19 cellular contexts compared by ENCODE assay signal in the genomic region with DNA sequence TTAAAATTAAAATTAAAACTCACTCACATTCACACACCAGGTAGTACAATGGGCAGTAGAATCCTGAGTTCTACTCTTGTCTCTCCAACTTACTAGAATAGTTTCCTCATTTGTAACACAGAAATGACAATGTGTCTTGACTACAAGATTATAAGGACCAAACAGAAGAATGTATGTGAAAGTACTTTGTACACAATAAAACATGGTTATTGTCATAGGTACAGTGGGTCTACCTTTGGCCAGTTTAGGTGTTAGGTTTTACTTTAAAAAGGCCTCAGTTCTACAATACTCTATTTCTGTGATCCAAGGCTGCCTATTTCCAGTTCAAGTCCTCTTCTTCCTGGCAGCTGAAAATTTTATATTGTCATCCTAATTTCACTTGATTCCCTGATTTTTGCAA. TPM values are rescaled to one million over a fixed set of nuclear protein-coding genes. Genes with fewer than 3 reads are reported as not detected.
DNase-seq lines count a peak whose midpoint lies in the region; ATAC-seq and TF ChIP-seq lines count a peak whose summit lies in the region.
"Had no signal": no experiment of that assay in that cellular context is flagged by ENCODE, and none has a peak within 500 bp of the region (broad histone marks: within the 10 kb centered on the region; RNA-seq: fewer than 3 reads in every experiment).

No MANE protein-coding gene starts in this region.

- no peak for ATAC-seq in activated CD8-positive, alpha-beta memory T cell treated with anti-CD3 and anti-CD28 coated beads, Interleukin-2, amount 10 ng/mL, durations not matched to agents 7 days and 5 days
- ATAC-seq in CD8-positive, alpha-beta T cell: no peak
- no peak for ATAC-seq in natural killer cell treated with Interleukin-12 subunit alpha and Interleukin-12 subunit beta and Interleukin-15 and Interleukin-18, amount 100 ng/mL, for 72 hours
- ATAC-seq in HG03108 (IDR thresholded peaks at IDR 0.05; ENCODE audit: unreplicated experiment): no peak

- no peaks in the 10 kb centered on the region for H3K9me3 Mint-ChIP-seq in activated CD8-positive, alpha-beta memory T cell treated with anti-CD3 and anti-CD28 coated beads, Interleukin-2, amount 10 ng/mL, durations not matched to agents 7 days and 5 days (ENCODE audit: low read depth)
- H3K9me3 Mint-ChIP-seq in CD8-positive, alpha-beta T cell: no peaks in the 10 kb centered on the region
- H3K9me3 Mint-ChIP-seq in activated T-helper 2 cell treated with anti-CD3 and anti-CD28 coated beads, Interferon-gamma antibody, Interleukin-2, Interleukin-4, amounts not matched to agents 10 μg/mL and 5 μg/mL and 100 μg/mL, durations not matched to agents 14 hours and 24 hours and 36 hours: no peaks in the 10 kb centered on the region
- no peaks in the 10 kb centered on the region for H3K9me3 Mint-ChIP-seq in natural killer cell treated with Interleukin-12 subunit alpha and Interleukin-12 subunit beta and Interleukin-15 and Interleukin-18, amount 100 ng/mL, for 72 hours

- no peaks in the 10 kb centered on the region for H3K9me3 ChIP-seq in CD8-positive, alpha-beta T cell (ENCODE audit: low read length)

- H3K4me3 ChIP-seq in CD8-positive, alpha-beta T cell (ENCODE audit: low read depth, low read length): no peak overlapping the region

- no peak for TF ChIP-seq CTCF in CD8-positive, alpha-beta T cell (IDR thresholded peaks at IDR 0.05)

- H3K36me3 Mint-ChIP-seq in activated CD8-positive, alpha-beta memory T cell treated with anti-CD3 and anti-CD28 coated beads, Interleukin-2, amount 10 ng/mL, durations not matched to agents 7 days and 5 days: peaks cover 2% of the 10 kb centered on the region
- no peaks in the 10 kb centered on the region for H3K36me3 Mint-ChIP-seq in CD8-positive, alpha-beta T cell
- peaks cover 3% of the 10 kb centered on the region for H3K36me3 Mint-ChIP-seq in activated T-helper 2 cell treated with anti-CD3 and anti-CD28 coated beads, Interferon-gamma antibody, Interleukin-2, Interleukin-4, amounts not matched to agents 10 μg/mL and 5 μg/mL and 100 μg/mL, durations not matched to agents 14 hours and 24 hours and 36 hours (ENCODE audit: low read depth)
- H3K36me3 Mint-ChIP-seq in natural killer cell treated with Interleukin-12 subunit alpha and Interleukin-12 subunit beta and Interleukin-15 and Interleukin-18, amount 100 ng/mL, for 72 hours: peaks cover 7% of the 10 kb centered on the region
- H3K36me3 Mint-ChIP-seq: memory B cell had no signal

- H3K4me1 ChIP-seq in CD8-positive, alpha-beta T cell (ENCODE audit: insufficient read depth, low read length): peaks cover 28% of the 10 kb centered on the region

- CTCF ChIA-PET in activated CD8-positive, alpha-beta memory T cell treated with anti-CD3 and anti-CD28 coated beads, Interleukin-2, amount 10 ng/mL, durations not matched to agents 7 days and 5 days (lab: Charles Lee): interaction anchor here (1.4 to 3.0 kb wide), 7 partner anchors 8 to 65 kb away, joined by 3 to 22 read pairs (median 6); no protein-coding TSS in a partner anchor
- CTCF ChIA-PET in CD8-positive, alpha-beta T cell (lab: Charles Lee): interaction anchor here (1.6 to 2.4 kb wide), 3 partner anchors 8 to 66 kb away, joined by 8 to 20 read pairs (median 12); no protein-coding TSS in a partner anchor

- POLR2A ChIA-PET in CD8-positive, alpha-beta T cell (lab: Charles Lee): interaction anchor here (1.0 to 1.4 kb wide), 4 partner anchors 9 to 51 kb away, joined by 3 read pairs; a partner anchor contains a TSS

- no peak overlapping the region for H3K4me3 Mint-ChIP-seq in activated CD8-positive, alpha-beta memory T cell treated with anti-CD3 and anti-CD28 coated beads, Interleukin-2, amount 10 ng/mL, durations not matched to agents 7 days and 5 days
- H3K4me3 Mint-ChIP-seq in CD8-positive, alpha-beta T cell: no peak overlapping the region
- no peak overlapping the region for H3K4me3 Mint-ChIP-seq in activated T-helper 2 cell treated with anti-CD3 and anti-CD28 coated beads, Interferon-gamma antibody, Interleukin-2, Interleukin-4, amounts not matched to agents 10 μg/mL and 5 μg/mL and 100 μg/mL, durations not matched to agents 14 hours and 24 hours and 36 hours (ENCODE audit: low read depth)
- peak overlapping the region; percentile 75 for H3K4me3 Mint-ChIP-seq in natural killer cell treated with Interleukin-12 subunit alpha and Interleukin-12 subunit beta and Interleukin-15 and Interleukin-18, amount 100 ng/mL, for 72 hours
- H3K4me3 Mint-ChIP-seq: B cell, memory B cell had no signal

- peaks cover 50% of the 10 kb centered on the region for H3K4me1 Mint-ChIP-seq in activated CD8-positive, alpha-beta memory T cell treated with anti-CD3 and anti-CD28 coated beads, Interleukin-2, amount 10 ng/mL, durations not matched to agents 7 days and 5 days
- H3K4me1 Mint-ChIP-seq in CD8-positive, alpha-beta T cell (ENCODE audit: low read depth): peaks cover 61% of the 10 kb centered on the region
- peaks cover 52% of the 10 kb centered on the region for H3K4me1 Mint-ChIP-seq in activated T-helper 2 cell treated with anti-CD3 and anti-CD28 coated beads, Interferon-gamma antibody, Interleukin-2, Interleukin-4, amounts not matched to agents 10 μg/mL and 5 μg/mL and 100 μg/mL, durations not matched to agents 14 hours and 24 hours and 36 hours (ENCODE audit: low read depth)
- peaks cover 54 to 68% of the 10 kb centered on the region in 2 donors for H3K4me1 Mint-ChIP-seq in natural killer cell treated with Interleukin-12 subunit alpha and Interleukin-12 subunit beta and Interleukin-15 and Interleukin-18, amount 100 ng/mL, for 72 hours (ENCODE audit: low read depth in 2 of 2)

- intact Hi-C loops in CD8-positive, alpha-beta T cell (cut with DNase I, micrococcal nuclease): no loop called here
- intact Hi-C loops in activated T-helper 2 cell treated with anti-CD3 and anti-CD28 coated beads, Interferon-gamma antibody, Interleukin-2, Interleukin-4, amounts not matched to agents 10 μg/mL and 5 μg/mL and 100 μg/mL, durations not matched to agents 14 hours and 24 hours and 36 hours (cut with micrococcal nuclease): loop anchor here (2.0 kb wide), 1 partner anchor 18 kb away; no protein-coding TSS in a partner anchor

- no peak overlapping the region for H3K27ac ChIP-seq in CD8-positive, alpha-beta T cell (ENCODE audit: low read depth, low read length)

- no peaks in the 10 kb centered on the region for H3K27me3 ChIP-seq in CD8-positive, alpha-beta T cell (ENCODE audit: insufficient read depth, low read length)
- H3K27me3 ChIP-seq: dorsolateral prefrontal cortex had no signal

- no peaks in the 10 kb centered on the region for H3K36me3 ChIP-seq in CD8-positive, alpha-beta T cell (ENCODE audit: insufficient read depth, low read length)

- no peaks in the 10 kb centered on the region for H3K27me3 Mint-ChIP-seq in activated CD8-positive, alpha-beta memory T cell treated with anti-CD3 and anti-CD28 coated beads, Interleukin-2, amount 10 ng/mL, durations not matched to agents 7 days and 5 days
- H3K27me3 Mint-ChIP-seq in CD8-positive, alpha-beta T cell (ENCODE audit: low read depth): no peaks in the 10 kb centered on the region
- no peaks in the 10 kb centered on the region for H3K27me3 Mint-ChIP-seq in activated T-helper 2 cell treated with anti-CD3 and anti-CD28 coated beads, Interferon-gamma antibody, Interleukin-2, Interleukin-4, amounts not matched to agents 10 μg/mL and 5 μg/mL and 100 μg/mL, durations not matched to agents 14 hours and 24 hours and 36 hours (ENCODE audit: low read depth)
- H3K27me3 Mint-ChIP-seq in natural killer cell treated with Interleukin-12 subunit alpha and Interleukin-12 subunit beta and Interleukin-15 and Interleukin-18, amount 100 ng/mL, for 72 hours: no peaks in the 10 kb centered on the region
- H3K27me3 Mint-ChIP-seq: B cell, memory B cell had no signal

- H3K27ac Mint-ChIP-seq in activated CD8-positive, alpha-beta memory T cell treated with anti-CD3 and anti-CD28 coated beads, Interleukin-2, amount 10 ng/mL, durations not matched to agents 7 days and 5 days: peak overlapping the region; percentile 88
- H3K27ac Mint-ChIP-seq in CD8-positive, alpha-beta T cell: peak overlapping the region; percentile 82
- peak overlapping the region; percentile 61 for H3K27ac Mint-ChIP-seq in activated T-helper 2 cell treated with anti-CD3 and anti-CD28 coated beads, Interferon-gamma antibody, Interleukin-2, Interleukin-4, amounts not matched to agents 10 μg/mL and 5 μg/mL and 100 μg/mL, durations not matched to agents 14 hours and 24 hours and 36 hours
- peak overlapping the region; percentile 86 to 96 for H3K27ac Mint-ChIP-seq in natural killer cell treated with Interleukin-12 subunit alpha and Interleukin-12 subunit beta and Interleukin-15 and Interleukin-18, amount 100 ng/mL, for 72 hours
- H3K27ac Mint-ChIP-seq: B cell, memory B cell had no signal

- no peak for DNase-seq in activated CD8-positive, alpha-beta memory T cell treated with anti-CD3 and anti-CD28 coated beads, Interleukin-2, amount 10 ng/mL, durations not matched to agents 7 days and 5 days
- DNase-seq in activated CD8-positive, alpha-beta memory T cell treated with anti-CD3 and anti-CD28 coated beads, Interleukin-2, amount 50 U/mL, for 4 hours: no peak
- no peak for DNase-seq in CD8-positive, alpha-beta T cell
- DNase-seq in activated T-helper 2 cell treated with anti-CD3 and anti-CD28 coated beads, Interferon-gamma antibody, Interleukin-2, Interleukin-4, amounts not matched to agents 10 μg/mL and 5 μg/mL and 100 μg/mL, durations not matched to agents 14 hours and 24 hours and 36 hours (ENCODE audit: low spot score): no peak
- no peak for DNase-seq in natural killer cell treated with Interleukin-12 subunit alpha and Interleukin-12 subunit beta and Interleukin-15 and Interleukin-18, amount 100 ng/mL, for 72 hours (ENCODE audit: low spot score)
- DNase-seq in dermis blood vessel endothelial cell (no peak), NCI-H510A treated with DMSO at 0.1 percent for 48 hours (lab: John Stamatoyannopoulos, UW) (no peak)
- DNase-seq: anterior cingulate cortex, Calu3, caudate nucleus, dorsolateral prefrontal cortex, H7, head of caudate nucleus, NCI-H146, NCI-H524, SIG-M5 had no signal

RNA-seq across cellular contexts. Expression of a gene that starts 50.2 kb away (rescaled TPM):
- 10 to 100 TPM; 19.5 to 20.4 TPM for total RNA-seq in activated CD8-positive, alpha-beta memory T cell treated with anti-CD3 and anti-CD28 coated beads, Interleukin-2, amount 10 ng/mL, durations not matched to agents 7 days and 5 days
- total RNA-seq in CD8-positive, alpha-beta T cell: 10 to 100 TPM; 51.0 to 52.5 TPM
- 19.7 and 21.6 TPM in 2 replicates for total RNA-seq in activated T-helper 2 cell treated with anti-CD3 and anti-CD28 coated beads, Interferon-gamma antibody, Interleukin-2, Interleukin-4, amounts not matched to agents 10 μg/mL and 5 μg/mL and 100 μg/mL, durations not matched to agents 14 hours and 24 hours and 36 hours
- 10 to 100 TPM; 42.7 to 43.1 TPM for total RNA-seq in natural killer cell treated with Interleukin-12 subunit alpha and Interleukin-12 subunit beta and Interleukin-15 and Interleukin-18, amount 100 ng/mL, for 72 hours
- 51.9 and 66.4 TPM in 2 replicates for total RNA-seq in dermis blood vessel endothelial cell
